ENCODE assay signal across 20 cellular contexts in the genomic region with DNA sequence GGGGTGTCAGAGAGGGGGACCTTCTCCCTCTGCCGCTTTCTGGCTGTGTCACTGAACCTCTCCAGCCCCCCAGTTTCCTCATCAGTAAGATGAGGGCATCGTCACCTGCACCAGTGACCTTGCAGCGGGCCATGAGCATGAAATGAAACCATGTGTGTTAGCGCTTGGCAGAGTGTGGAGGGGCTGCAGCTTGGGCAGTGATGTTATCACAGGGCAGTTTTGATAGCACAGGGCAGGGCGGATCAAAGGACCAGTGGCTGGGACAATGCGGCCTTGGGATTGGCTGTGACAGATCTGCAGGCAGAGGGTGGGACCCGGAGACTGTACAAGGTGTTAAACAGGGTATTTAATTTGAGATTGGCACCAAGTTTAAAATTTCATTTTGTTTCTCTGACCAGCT. TPM values are rescaled to one million over a fixed set of nuclear protein-coding genes. Genes with fewer than 3 reads are reported as not detected.
A peak's percentile ranks its signal among the peaks of the same experiment; 100 is the strongest.
DNase-seq lines count a peak whose midpoint lies in the region; ATAC-seq and TF ChIP-seq lines count a peak whose summit lies in the region.
"Had no signal": no experiment of that assay in that cellular context is flagged by ENCODE, and none has a peak within 500 bp of the region (broad histone marks: within the 10 kb centered on the region; RNA-seq: fewer than 3 reads in every experiment).

No MANE protein-coding gene starts in this region.

- no peaks in the 10 kb centered on the region for H3K4me1 Mint-ChIP-seq in activated naive CD8-positive, alpha-beta T cell treated with anti-CD3 and anti-CD28 coated beads, Interleukin-2, amount 50 U/mL, for 24 hours

- H3K23ac ChIP-seq in neuronal stem cell (ENCODE audit: low read depth, low read length, poor library complexity): peak overlapping the region; percentile 17

- no peaks in the 10 kb centered on the region for H4K20me1 ChIP-seq in BLaER1

- H3K27me3 ChIP-seq in BLaER1: no peaks in the 10 kb centered on the region
- H3K27me3 ChIP-seq in H7 (ENCODE audit: control insufficient read depth, insufficient read depth, low read length): no peaks in the 10 kb centered on the region
- no peaks in the 10 kb centered on the region for H3K27me3 ChIP-seq in neuronal stem cell (ENCODE audit: control insufficient read depth in 3 of 3, insufficient read depth in 3 of 3, low read depth in 1 of 3, low read length in 3 of 3)
- H3K27me3 ChIP-seq in thyroid gland: no peaks in the 10 kb centered on the region
- H3K27me3 ChIP-seq: BE2C had no signal

- H3K9me3 ChIP-seq in BLaER1 (no peaks in the 10 kb centered on the region), neuronal stem cell (replicated peaks in 1 of 2; ENCODE audit: control insufficient read depth in 2 of 2, insufficient read depth in 1 of 2, low read depth in 1 of 2, low read length in 2 of 2) (peaks cover 0 to 4% of the 10 kb centered on the region in 2 donors), thyroid gland (no peaks in the 10 kb centered on the region)
- H3K9me3 ChIP-seq: A549, BE2C, Caco-2, HAP-1 had no signal

- H2AK5ac ChIP-seq in neuronal stem cell (ENCODE audit: low read depth, low read length): peak overlapping the region; percentile 14

- H2BK5ac ChIP-seq in neuronal stem cell (ENCODE audit: low read length): no peak overlapping the region

- peak overlapping the region; percentile 66 for H4K8ac ChIP-seq in neuronal stem cell (ENCODE audit: low read depth, low read length)

- H3K14ac ChIP-seq in neuronal stem cell (ENCODE audit: low read length): no peak overlapping the region

- H3K18ac ChIP-seq in neuronal stem cell (ENCODE audit: low read length): no peak overlapping the region

- peaks cover 7% of the 10 kb centered on the region for H3K36me3 Mint-ChIP-seq in activated naive CD8-positive, alpha-beta T cell treated with anti-CD3 and anti-CD28 coated beads, Interleukin-2, amount 50 U/mL, for 24 hours (ENCODE audit: low read depth)

- DNase-seq in H7 (peak; percentile 38), neuronal stem cell (ENCODE audit: low spot score) (no peak), thyroid gland (peak; percentile 87 to 88), GM10266 (ENCODE audit: extremely low spot score) (no peak), RPMI8226 (no peak)
- no peak for DNase-seq in activated naive CD8-positive, alpha-beta T cell treated with anti-CD3 and anti-CD28 coated beads, Interleukin-2, amount 50 U/mL, for 24 hours
- DNase-seq: 8988T, AML-193, BE2C, Caco-2, DMS153, HFFc6 had no signal

- TF ChIP-seq POLR2A in thyroid gland (IDR thresholded peaks at IDR 0.05): no peak

- intact Hi-C loops in thyroid gland (cut with DNase I): no loop called here

- H3K9me3 Mint-ChIP-seq in activated naive CD8-positive, alpha-beta T cell treated with anti-CD3 and anti-CD28 coated beads, Interleukin-2, amount 50 U/mL, for 24 hours: no peaks in the 10 kb centered on the region
- H3K9me3 Mint-ChIP-seq: CD4-positive, CD25-positive, alpha-beta regulatory T cell; CD8-positive, alpha-beta T cell; GM23338; HFFc6 had no signal

- no peak overlapping the region for H3K27ac Mint-ChIP-seq in activated naive CD8-positive, alpha-beta T cell treated with anti-CD3 and anti-CD28 coated beads, Interleukin-2, amount 50 U/mL, for 24 hours
- H3K27ac Mint-ChIP-seq: CD8-positive, alpha-beta T cell; GM23338; HFFc6 had no signal

- H3K36me3 ChIP-seq in BLaER1: peaks cover 7% of the 10 kb centered on the region; the same call in 1 of the 2 replicates
- no peaks in the 10 kb centered on the region; the same call in none of the 2 replicates for H3K36me3 ChIP-seq in H7 (replicated peaks; ENCODE audit: control insufficient read depth, insufficient read depth, low read length)
- peaks cover 7 to 10% of the 10 kb centered on the region in 2 donors for H3K36me3 ChIP-seq in neuronal stem cell (replicated peaks in 1 of 2; ENCODE audit: control insufficient read depth in 2 of 2, insufficient read depth in 2 of 2, low read length in 2 of 2)
- no peaks in the 10 kb centered on the region for H3K36me3 ChIP-seq in thyroid gland
- H3K36me3 ChIP-seq: HAP-1 had no signal

- no peak overlapping the region for H2BK120ac ChIP-seq in neuronal stem cell (ENCODE audit: low read depth, low read length)

- H2BK12ac ChIP-seq in neuronal stem cell (ENCODE audit: low read length): no peak overlapping the region

- H3K4me3 ChIP-seq in BLaER1 (no peak overlapping the region), H7 (ENCODE audit: insufficient read depth, low read depth, low read length) (no peak overlapping the region), neuronal stem cell (ENCODE audit: low read length in 2 of 2) (no peak overlapping the region), thyroid gland (replicated peaks in 1 of 3) (no peak overlapping the region)
- H3K4me3 ChIP-seq: A549, GM12878, GM23338, HAP-1 had no signal

- H3K4me1 ChIP-seq in BLaER1 (peaks cover 90% of the 10 kb centered on the region), neuronal stem cell (ENCODE audit: control insufficient read depth in 2 of 2, insufficient read depth in 1 of 2, low read depth in 1 of 2, low read length in 2 of 2) (peaks cover 0 to 20% of the 10 kb centered on the region in 2 donors), thyroid gland (peaks cover 58 to 79% of the 10 kb centered on the region in 2 donors)
- H3K4me1 ChIP-seq: A549, BE2C, Caco-2, HAP-1 had no signal

- H3K4me3 Mint-ChIP-seq in activated naive CD8-positive, alpha-beta T cell treated with anti-CD3 and anti-CD28 coated beads, Interleukin-2, amount 50 U/mL, for 24 hours: no peak overlapping the region
- H3K4me3 Mint-ChIP-seq: CD4-positive, CD25-positive, alpha-beta regulatory T cell; CD8-positive, alpha-beta T cell; GM23338; HFFc6 had no signal

- no peak overlapping the region for H2AFZ ChIP-seq in neuronal stem cell (ENCODE audit: low read length)
- H2AFZ ChIP-seq: GM23338 had no signal

- TF ChIP-seq CTCF in thyroid gland (IDR thresholded peaks at IDR 0.05) (no peak), GM10266 (IDR thresholded peaks at IDR 0.05; ENCODE audit: control insufficient read depth, insufficient read depth, low read depth, missing control alignments) (no peak)

- peak overlapping the region; percentile 55; the same call in 1 of the 2 replicates for H3K27ac ChIP-seq in BLaER1
- H3K27ac ChIP-seq in neuronal stem cell (replicated peaks; ENCODE audit: low read length): no peak overlapping the region
- peak overlapping the region; percentile 87 to 92 (median 91) for H3K27ac ChIP-seq in thyroid gland
- H3K27ac ChIP-seq: A549, C4-2B had no signal

- H3K9ac ChIP-seq in BLaER1 (no peak overlapping the region), neuronal stem cell (ENCODE audit: low read depth, low read length, poor library complexity) (no peak overlapping the region)

- no peak for ATAC-seq in activated naive CD8-positive, alpha-beta T cell treated with anti-CD3 and anti-CD28 coated beads, Interleukin-2, amount 50 U/mL, for 24 hours
- ATAC-seq: CD8-positive, alpha-beta T cell had no signal

- H2BK15ac ChIP-seq in neuronal stem cell (ENCODE audit: low read length): no peak overlapping the region

- H3K27me3 Mint-ChIP-seq in activated naive CD8-positive, alpha-beta T cell treated with anti-CD3 and anti-CD28 coated beads, Interleukin-2, amount 50 U/mL, for 24 hours: no peaks in the 10 kb centered on the region
- H3K27me3 Mint-ChIP-seq: CD4-positive, CD25-positive, alpha-beta regulatory T cell had no signal

- H3K79me1 ChIP-seq in neuronal stem cell (ENCODE audit: low read depth, low read length): no peaks in the 10 kb centered on the region

- H3K4me2 ChIP-seq in BLaER1: peak overlapping the region; percentile 84
- no peak overlapping the region for H3K4me2 ChIP-seq in neuronal stem cell (ENCODE audit: insufficient read depth, low read length, poor library complexity, severe bottlenecking)
- H3K4me2 ChIP-seq: A549, GM23338 had no signal

- no peak overlapping the region for H3K4ac ChIP-seq in neuronal stem cell (ENCODE audit: low read length)

- no CpG with 5 or more reads among the region's 7 CpGs for WGBS in neuronal stem cell (ENCODE audit: extremely low coverage in 2 of 2, insufficient read length in 2 of 2, insufficient replicate concordance in 1 of 2), 2 donors
- WGBS in thyroid gland, 2 donors: 48 to 52% methylated on average over 7 of the region's 7 CpGs

- H4K91ac ChIP-seq in neuronal stem cell (ENCODE audit: low read depth, low read length, poor library complexity): no peak overlapping the region

RNA-seq across cellular contexts. Expression of a gene that starts 38.9 kb away (rescaled TPM):
- 47.9 and 73.3 TPM in 2 replicates for total RNA-seq in H7 (2014; rRNA removed; shearing (Covaris generic))
- 38.7 TPM for polyA plus RNA-seq in neuronal stem cell (2013, experiment 1 of 2)
- polyA plus RNA-seq in neuronal stem cell (2013, experiment 2 of 2): 39.5 TPM
- total RNA-seq in thyroid gland: 10 to 100 TPM; 33.1 to 46.5 (median 41.4) TPM

RNA-seq across cellular contexts. Expression of a gene that starts 44.6 kb away (rescaled TPM):
- not detected in 2 replicates for total RNA-seq in H7 (2014; rRNA removed; shearing (Covaris generic))
- polyA plus RNA-seq in neuronal stem cell (2013, experiment 1 of 2): 0.03 TPM
- polyA plus RNA-seq in neuronal stem cell (2013, experiment 2 of 2): 0.03 TPM
- total RNA-seq in thyroid gland: 100 to 1,000 TPM in 2 of 4 donors, 10 to 100 TPM in 2; 63.4 to 120 (median 94.0) TPM
- total RNA-seq: CD4-positive, CD25-positive, alpha-beta regulatory T cell; CD8-positive, alpha-beta T cell had no signal
- polyA plus RNA-seq: CD4-positive, CD25-positive, alpha-beta regulatory T cell had no signal

RNA-seq across cellular contexts. Expression of a gene that starts 57.7 kb away (rescaled TPM):
- 4.9 and 9.7 TPM in 2 replicates for total RNA-seq in H7 (2014; rRNA removed; shearing (Covaris generic))
- 13.2 TPM for polyA plus RNA-seq in neuronal stem cell (2013, experiment 1 of 2)
- 12.0 TPM for polyA plus RNA-seq in neuronal stem cell (2013, experiment 2 of 2)
- 10 to 100 TPM in 2 of 4 donors, 1 to 10 TPM in 2; 5.9 to 18.6 (median 10.2) TPM for total RNA-seq in thyroid gland

Comparison
In these comparisons a context has a peak if more than half of its experiments do, and no peak if none do; other contexts are left out.
1. DNase-seq: peak in H7 (single experiment) and thyroid gland (2 of 2); none in neuronal stem cell (single experiment), activated naive CD8-positive, alpha-beta T cell treated with anti-CD3 and anti-CD28 coated beads, Interleukin-2, amount 50 U/mL, for 24 hours (single experiment), GM10266 (single experiment) and RPMI8226 (single experiment).
2. RNA of a gene that starts 44.6 kb away (total RNA-seq): 63.4 to 120 TPM in thyroid gland; not detected in H7; every median in the first group is over 10 times any median in the second.